Comparison of ENCODE assay signal across 1 cellular context in the genomic region with DNA sequence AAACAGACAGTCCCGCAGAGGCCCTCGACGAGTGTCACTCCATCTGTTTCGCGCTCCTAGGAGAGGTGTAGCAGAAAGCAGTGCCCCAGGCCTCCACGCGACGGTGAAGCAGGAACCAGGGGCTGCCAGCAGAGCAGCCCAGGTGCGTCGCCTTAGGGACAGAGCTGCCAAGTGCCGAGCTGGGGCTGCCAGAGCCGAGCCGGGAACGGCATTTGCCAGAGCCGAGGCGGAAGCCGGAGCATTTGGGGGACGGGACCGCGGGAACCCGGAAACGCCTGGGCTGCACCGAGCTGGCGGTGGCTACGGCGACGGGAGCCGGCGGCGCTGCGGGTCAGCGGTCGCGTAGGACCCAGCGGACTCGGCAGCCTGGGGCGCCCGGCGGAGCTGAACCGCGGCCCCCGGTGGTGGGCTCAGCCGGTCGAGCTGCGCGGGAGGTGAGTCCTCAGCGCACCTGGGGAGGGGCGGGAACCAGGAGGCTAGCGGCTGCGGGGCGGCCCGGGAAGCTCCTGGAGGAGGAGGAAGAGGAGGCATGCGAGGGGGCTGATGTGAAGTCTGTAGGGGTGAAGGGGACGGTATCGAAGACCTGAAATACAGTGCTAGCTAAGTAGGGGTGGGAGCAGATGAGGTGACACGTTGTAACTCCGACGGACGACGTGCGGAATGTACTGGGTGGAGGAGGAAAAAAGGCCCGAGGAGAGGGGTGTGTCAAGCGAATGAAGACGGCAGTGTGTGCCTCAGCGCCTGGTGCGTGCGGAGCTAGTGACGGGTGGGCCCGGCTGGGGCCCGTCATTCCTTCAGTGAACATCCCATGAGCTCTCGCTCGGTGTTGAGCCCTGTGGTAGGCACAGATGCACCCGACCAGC.
A peak's percentile ranks its signal among the peaks of the same experiment; 100 is the strongest.
TF ChIP-seq lines count a peak whose summit lies in the region.

Gene SLC35A3, plus strand, starts transcription at position 268 of the 863 bp plus-strand sequence. CDS start 23,559 bp downstream, outside the sequence.

TF ChIP-seq in SK-N-SH, 30 proteins besides CTCF, POLR2A, EP300 and RAD21 (continued from another document):
- TF ChIP-seq FOXJ3 (CRISPR knock-in tag; IDR thresholded peaks at IDR 0.05) = no peak
- peak; percentile 64 for TF ChIP-seq RCOR1 (IDR thresholded peaks at IDR 0.05; ENCODE audit: low read length)
- TF ChIP-seq REST (IDR thresholded peaks at IDR 0.05; ENCODE audit: low read depth, low read length) = peak; percentile 57; the same call in 1 of the 2 replicates
- TF ChIP-seq TAF1 (IDR thresholded peaks at IDR 0.05; ENCODE audit: borderline replicate concordance, low read depth, low read length) = peak; percentile 96
- TF ChIP-seq NFIC (IDR thresholded peaks at IDR 0.05; ENCODE audit: borderline replicate concordance) = no peak; the same call in 1 of the 2 replicates
- TF ChIP-seq GABPA (IDR thresholded peaks at IDR 0.05; ENCODE audit: low read depth) = peak; percentile 88
- peak; percentile 97 for TF ChIP-seq ELF1 (IDR thresholded peaks at IDR 0.05)
- TF ChIP-seq, protein P1, sequence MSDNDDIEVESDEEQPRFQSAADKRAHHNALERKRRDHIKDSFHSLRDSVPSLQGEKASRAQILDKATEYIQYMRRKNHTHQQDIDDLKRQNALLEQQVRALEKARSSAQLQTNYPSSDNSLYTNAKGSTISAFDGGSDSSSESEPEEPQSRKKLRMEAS (IDR thresholded peaks at IDR 0.05; ENCODE audit: low read depth) = peak; percentile 72
- no peak for TF ChIP-seq MEF2A (IDR thresholded peaks at IDR 0.05; ENCODE audit: borderline replicate concordance, low read depth)
- no peak for TF ChIP-seq EZH2phosphoT487 (IDR thresholded peaks at IDR 0.05; ENCODE audit: borderline replicate concordance, low read depth)
- no peak for TF ChIP-seq RXRA (IDR thresholded peaks at IDR 0.05; ENCODE audit: borderline replicate concordance, low read depth)
- TF ChIP-seq POLR2AphosphoS5 (IDR thresholded peaks at IDR 0.05; ENCODE audit: low read depth, low read length) = peak; percentile 67
- peak; percentile 41; the same call in 1 of the 2 replicates for TF ChIP-seq PBX3 (IDR thresholded peaks at IDR 0.05)
